1 cellular context compared by ENCODE assay signal in the genomic region with DNA sequence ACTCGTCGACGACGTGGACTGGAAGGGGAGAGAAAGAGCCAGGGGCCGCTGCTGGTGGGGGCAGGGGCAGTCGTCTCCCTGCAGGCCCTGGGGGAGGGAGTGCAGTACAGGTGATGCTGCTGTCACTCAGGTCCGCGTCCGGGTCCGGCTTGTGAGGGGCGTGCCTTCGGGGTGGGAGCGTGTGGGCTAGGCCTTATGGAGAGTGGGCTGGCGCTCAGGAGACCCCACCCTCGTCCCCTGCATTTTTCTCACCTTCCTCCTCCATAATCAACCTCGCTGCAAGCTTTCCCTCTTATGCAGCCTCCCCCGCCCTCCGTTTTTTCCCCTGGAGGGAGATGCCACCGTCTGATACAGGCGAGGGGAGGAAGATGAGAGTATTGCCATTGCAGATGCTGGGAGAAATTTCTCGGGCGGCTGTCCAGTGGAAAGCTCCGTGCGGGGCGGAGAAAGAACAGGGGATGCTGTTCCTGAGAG.
TF ChIP-seq lines count a peak whose summit lies in the region.

No MANE protein-coding gene starts in this region.

TF ChIP-seq in HepG2, 621 proteins besides CTCF, POLR2A, EP300 and RAD21 (continued from another document and continues in another):
- TF ChIP-seq RARA (CRISPR knock-in tag; IDR thresholded peaks at IDR 0.05) = no peak
- no peak for TF ChIP-seq SATB2 (CRISPR knock-in tag; IDR thresholded peaks at IDR 0.05)
- TF ChIP-seq, protein P1, sequence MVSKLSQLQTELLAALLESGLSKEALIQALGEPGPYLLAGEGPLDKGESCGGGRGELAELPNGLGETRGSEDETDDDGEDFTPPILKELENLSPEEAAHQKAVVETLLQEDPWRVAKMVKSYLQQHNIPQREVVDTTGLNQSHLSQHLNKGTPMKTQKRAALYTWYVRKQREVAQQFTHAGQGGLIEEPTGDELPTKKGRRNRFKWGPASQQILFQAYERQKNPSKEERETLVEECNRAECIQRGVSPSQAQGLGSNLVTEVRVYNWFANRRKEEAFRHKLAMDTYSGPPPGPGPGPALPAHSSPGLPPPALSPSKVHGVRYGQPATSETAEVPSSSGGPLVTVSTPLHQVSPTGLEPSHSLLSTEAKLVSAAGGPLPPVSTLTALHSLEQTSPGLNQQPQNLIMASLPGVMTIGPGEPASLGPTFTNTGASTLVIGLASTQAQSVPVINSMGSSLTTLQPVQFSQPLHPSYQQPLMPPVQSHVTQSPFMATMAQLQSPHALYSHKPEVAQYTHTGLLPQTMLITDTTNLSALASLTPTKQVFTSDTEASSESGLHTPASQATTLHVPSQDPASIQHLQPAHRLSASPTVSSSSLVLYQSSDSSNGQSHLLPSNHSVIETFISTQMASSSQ (IDR thresholded peaks at IDR 0.05; ENCODE audit: low read depth) = no peak
- TF ChIP-seq, protein P1 (CRISPR knock-in tag; IDR thresholded peaks at IDR 0.05; ENCODE audit: borderline replicate concordance) = no peak; the same call in 1 of the 2 replicates
- no peak for TF ChIP-seq KLF6 (CRISPR knock-in tag; IDR thresholded peaks at IDR 0.05)
- no peak for TF ChIP-seq DNMT1 (CRISPR knock-in tag; IDR thresholded peaks at IDR 0.05)
- TF ChIP-seq, protein P2, sequence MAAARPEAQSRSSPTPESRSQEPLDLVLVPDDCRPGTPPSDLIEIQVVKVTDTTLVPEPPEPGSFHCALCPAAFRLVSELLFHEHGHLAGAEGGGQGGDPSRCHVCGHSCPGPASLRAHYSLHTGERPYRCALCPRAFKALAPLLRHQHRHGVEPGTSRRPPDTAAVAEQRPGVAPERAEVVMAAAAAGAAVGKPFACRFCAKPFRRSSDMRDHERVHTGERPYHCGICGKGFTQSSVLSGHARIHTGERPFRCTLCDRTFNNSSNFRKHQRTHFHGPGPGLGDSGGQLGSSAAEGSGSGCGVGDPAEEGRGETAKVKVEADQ (CRISPR knock-in tag; IDR thresholded peaks at IDR 0.05; ENCODE audit: borderline replicate concordance) = no peak
- 0 out of 2 replicates have a peak, but pooled peaks have one; percentile 36 for TF ChIP-seq ZNF816 (CRISPR knock-in tag; IDR thresholded peaks at IDR 0.05; ENCODE audit: borderline replicate concordance)
- TF ChIP-seq, protein P3, sequence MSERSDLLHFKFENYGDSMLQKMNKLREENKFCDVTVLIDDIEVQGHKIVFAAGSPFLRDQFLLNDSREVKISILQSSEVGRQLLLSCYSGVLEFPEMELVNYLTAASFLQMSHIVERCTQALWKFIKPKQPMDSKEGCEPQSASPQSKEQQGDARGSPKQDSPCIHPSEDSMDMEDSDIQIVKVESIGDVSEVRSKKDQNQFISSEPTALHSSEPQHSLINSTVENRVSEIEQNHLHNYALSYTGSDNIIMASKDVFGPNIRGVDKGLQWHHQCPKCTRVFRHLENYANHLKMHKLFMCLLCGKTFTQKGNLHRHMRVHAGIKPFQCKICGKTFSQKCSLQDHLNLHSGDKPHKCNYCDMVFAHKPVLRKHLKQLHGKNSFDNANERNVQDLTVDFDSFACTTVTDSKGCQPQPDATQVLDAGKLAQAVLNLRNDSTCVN (CRISPR knock-in tag; IDR thresholded peaks at IDR 0.05; ENCODE audit: borderline replicate concordance) = no peak; the same call in 1 of the 2 replicates
- TF ChIP-seq ZNF564 (CRISPR knock-in tag; IDR thresholded peaks at IDR 0.05) = no peak; the same call in 1 of the 2 replicates
- no peak for TF ChIP-seq TP53 (CRISPR knock-in tag; conservative IDR thresholded peaks at IDR 0.05)
- no peak for TF ChIP-seq ZNF616 (CRISPR knock-in tag; IDR thresholded peaks at IDR 0.05; ENCODE audit: low read depth)
- TF ChIP-seq ZNF34 (CRISPR knock-in tag; IDR thresholded peaks at IDR 0.05; ENCODE audit: borderline replicate concordance) = no peak
- TF ChIP-seq, protein P4, sequence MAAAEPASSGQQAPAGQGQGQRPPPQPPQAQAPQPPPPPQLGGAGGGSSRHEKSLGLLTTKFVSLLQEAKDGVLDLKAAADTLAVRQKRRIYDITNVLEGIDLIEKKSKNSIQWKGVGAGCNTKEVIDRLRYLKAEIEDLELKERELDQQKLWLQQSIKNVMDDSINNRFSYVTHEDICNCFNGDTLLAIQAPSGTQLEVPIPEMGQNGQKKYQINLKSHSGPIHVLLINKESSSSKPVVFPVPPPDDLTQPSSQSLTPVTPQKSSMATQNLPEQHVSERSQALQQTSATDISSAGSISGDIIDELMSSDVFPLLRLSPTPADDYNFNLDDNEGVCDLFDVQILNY (CRISPR knock-in tag; conservative IDR thresholded peaks at IDR 0.05) = no peak
- TF ChIP-seq, protein P5, sequence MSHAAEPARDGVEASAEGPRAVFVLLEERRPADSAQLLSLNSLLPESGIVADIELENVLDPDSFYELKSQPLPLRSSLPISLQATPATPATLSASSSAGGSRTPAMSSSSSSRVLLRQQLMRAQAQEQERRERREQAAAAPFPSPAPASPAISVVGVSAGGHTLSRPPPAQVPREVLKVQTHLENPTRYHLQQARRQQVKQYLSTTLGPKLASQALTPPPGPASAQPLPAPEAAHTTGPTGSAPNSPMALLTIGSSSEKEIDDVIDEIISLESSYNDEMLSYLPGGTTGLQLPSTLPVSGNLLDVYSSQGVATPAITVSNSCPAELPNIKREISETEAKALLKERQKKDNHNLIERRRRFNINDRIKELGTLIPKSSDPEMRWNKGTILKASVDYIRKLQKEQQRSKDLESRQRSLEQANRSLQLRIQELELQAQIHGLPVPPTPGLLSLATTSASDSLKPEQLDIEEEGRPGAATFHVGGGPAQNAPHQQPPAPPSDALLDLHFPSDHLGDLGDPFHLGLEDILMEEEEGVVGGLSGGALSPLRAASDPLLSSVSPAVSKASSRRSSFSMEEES (CRISPR knock-in tag; IDR thresholded peaks at IDR 0.05) = no peak
- TF ChIP-seq ZFP1 (CRISPR knock-in tag; IDR thresholded peaks at IDR 0.05) = no peak
- TF ChIP-seq HOXA9 (CRISPR knock-in tag; IDR thresholded peaks at IDR 0.05; ENCODE audit: borderline replicate concordance) = no peak
- no peak for TF ChIP-seq EHMT2 (IDR thresholded peaks at IDR 0.05; ENCODE audit: borderline replicate concordance, low read depth, low read length)
- TF ChIP-seq ZNF136 (CRISPR knock-in tag; IDR thresholded peaks at IDR 0.05; ENCODE audit: low read depth) = no peak; the same call in 1 of the 2 replicates
- no peak for TF ChIP-seq YY1 (IDR thresholded peaks at IDR 0.05; ENCODE audit: insufficient read depth, insufficient replicate concordance, low read depth, low read length)
- no peak for TF ChIP-seq ZNF552 (CRISPR knock-in tag; IDR thresholded peaks at IDR 0.05; ENCODE audit: borderline replicate concordance)
- TF ChIP-seq LCORL (IDR thresholded peaks at IDR 0.05) = no peak
- peak; percentile 45; the same call in 1 of the 2 replicates for TF ChIP-seq LCORL (CRISPR knock-in tag; IDR thresholded peaks at IDR 0.05)
- no peak for TF ChIP-seq ZNF724P (CRISPR knock-in tag; IDR thresholded peaks at IDR 0.05; ENCODE audit: borderline replicate concordance)
- TF ChIP-seq ZNF124 (CRISPR knock-in tag; IDR thresholded peaks at IDR 0.05) = no peak
- TF ChIP-seq MIXL1 (CRISPR knock-in tag; IDR thresholded peaks at IDR 0.05) = no peak
- TF ChIP-seq, protein P6, sequence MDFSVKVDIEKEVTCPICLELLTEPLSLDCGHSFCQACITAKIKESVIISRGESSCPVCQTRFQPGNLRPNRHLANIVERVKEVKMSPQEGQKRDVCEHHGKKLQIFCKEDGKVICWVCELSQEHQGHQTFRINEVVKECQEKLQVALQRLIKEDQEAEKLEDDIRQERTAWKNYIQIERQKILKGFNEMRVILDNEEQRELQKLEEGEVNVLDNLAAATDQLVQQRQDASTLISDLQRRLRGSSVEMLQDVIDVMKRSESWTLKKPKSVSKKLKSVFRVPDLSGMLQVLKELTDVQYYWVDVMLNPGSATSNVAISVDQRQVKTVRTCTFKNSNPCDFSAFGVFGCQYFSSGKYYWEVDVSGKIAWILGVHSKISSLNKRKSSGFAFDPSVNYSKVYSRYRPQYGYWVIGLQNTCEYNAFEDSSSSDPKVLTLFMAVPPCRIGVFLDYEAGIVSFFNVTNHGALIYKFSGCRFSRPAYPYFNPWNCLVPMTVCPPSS (IDR thresholded peaks at IDR 0.05) = no peak
- TF ChIP-seq HHEX (CRISPR knock-in tag; IDR thresholded peaks at IDR 0.05) = no peak
- no peak for TF ChIP-seq ZNF260 (CRISPR knock-in tag; IDR thresholded peaks at IDR 0.05; ENCODE audit: borderline replicate concordance, low read depth)
- peak; percentile 87; the same call in 1 of the 2 replicates for TF ChIP-seq ZNF292 (CRISPR knock-in tag; IDR thresholded peaks at IDR 0.05; ENCODE audit: borderline replicate concordance, low read depth)
- no peak for TF ChIP-seq BORCS8-MEF2B (CRISPR knock-in tag; IDR thresholded peaks at IDR 0.05)
- TF ChIP-seq ZMYM4 (CRISPR knock-in tag; IDR thresholded peaks at IDR 0.05) = peak; percentile 49
- TF ChIP-seq ARNTL (CRISPR knock-in tag; IDR thresholded peaks at IDR 0.05) = no peak
- TF ChIP-seq GPN1 (CRISPR knock-in tag; IDR thresholded peaks at IDR 0.05; ENCODE audit: borderline replicate concordance) = no peak
- TF ChIP-seq, protein P7, sequence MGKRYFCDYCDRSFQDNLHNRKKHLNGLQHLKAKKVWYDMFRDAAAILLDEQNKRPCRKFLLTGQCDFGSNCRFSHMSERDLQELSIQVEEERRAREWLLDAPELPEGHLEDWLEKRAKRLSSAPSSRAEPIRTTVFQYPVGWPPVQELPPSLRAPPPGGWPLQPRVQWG (CRISPR knock-in tag; IDR thresholded peaks at IDR 0.05; ENCODE audit: borderline replicate concordance, low read depth) = no peak
- TF ChIP-seq NBN (conservative IDR thresholded peaks at IDR 0.05) = no peak
- no peak; the same call in 1 of the 2 replicates for TF ChIP-seq SRF (IDR thresholded peaks at IDR 0.05; ENCODE audit: low read depth, low read length)
- no peak for TF ChIP-seq RFX5 (IDR thresholded peaks at IDR 0.05; ENCODE audit: low read depth, low read length)
- TF ChIP-seq ZSCAN20 (CRISPR knock-in tag; IDR thresholded peaks at IDR 0.05; ENCODE audit: borderline replicate concordance) = no peak
- no peak for TF ChIP-seq SOX5 (CRISPR knock-in tag; IDR thresholded peaks at IDR 0.05; ENCODE audit: borderline replicate concordance)
- no peak for TF ChIP-seq DNMT3B (CRISPR knock-in tag; conservative IDR thresholded peaks at IDR 0.05)
- TF ChIP-seq SSRP1 (CRISPR knock-in tag; IDR thresholded peaks at IDR 0.05) = no peak
- TF ChIP-seq SMAD1 (CRISPR knock-in tag; IDR thresholded peaks at IDR 0.05; ENCODE audit: borderline replicate concordance, low read depth) = no peak
- peak; percentile 13; the same call in 1 of the 2 replicates for TF ChIP-seq KAT7 (CRISPR knock-in tag; IDR thresholded peaks at IDR 0.05; ENCODE audit: borderline replicate concordance)
- TF ChIP-seq JDP2 (CRISPR knock-in tag; IDR thresholded peaks at IDR 0.05; ENCODE audit: borderline replicate concordance) = no peak
- TF ChIP-seq, protein P8, sequence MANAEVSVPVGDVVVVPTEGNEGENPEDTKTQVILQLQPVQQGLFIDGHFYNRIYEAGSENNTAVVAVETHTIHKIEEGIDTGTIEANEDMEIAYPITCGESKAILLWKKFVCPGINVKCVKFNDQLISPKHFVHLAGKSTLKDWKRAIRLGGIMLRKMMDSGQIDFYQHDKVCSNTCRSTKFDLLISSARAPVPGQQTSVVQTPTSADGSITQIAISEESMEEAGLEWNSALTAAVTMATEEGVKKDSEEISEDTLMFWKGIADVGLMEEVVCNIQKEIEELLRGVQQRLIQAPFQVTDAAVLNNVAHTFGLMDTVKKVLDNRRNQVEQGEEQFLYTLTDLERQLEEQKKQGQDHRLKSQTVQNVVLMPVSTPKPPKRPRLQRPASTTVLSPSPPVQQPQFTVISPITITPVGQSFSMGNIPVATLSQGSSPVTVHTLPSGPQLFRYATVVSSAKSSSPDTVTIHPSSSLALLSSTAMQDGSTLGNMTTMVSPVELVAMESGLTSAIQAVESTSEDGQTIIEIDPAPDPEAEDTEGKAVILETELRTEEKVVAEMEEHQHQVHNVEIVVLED (CRISPR knock-in tag; IDR thresholded peaks at IDR 0.05; ENCODE audit: borderline replicate concordance) = no peak
- no peak for TF ChIP-seq ZNF546 (CRISPR knock-in tag; conservative IDR thresholded peaks at IDR 0.05)
- no peak for TF ChIP-seq GATA4 (IDR thresholded peaks at IDR 0.05; ENCODE audit: borderline replicate concordance, low read depth)
- no peak for TF ChIP-seq ZMYM2 (CRISPR knock-in tag; IDR thresholded peaks at IDR 0.05)
- no peak for TF ChIP-seq ZNF33A (CRISPR knock-in tag; IDR thresholded peaks at IDR 0.05; ENCODE audit: borderline replicate concordance)
- TF ChIP-seq GABPB1 (CRISPR knock-in tag; IDR thresholded peaks at IDR 0.05) = no peak
- no peak for TF ChIP-seq ZNF235 (CRISPR knock-in tag; IDR thresholded peaks at IDR 0.05; ENCODE audit: borderline replicate concordance)
- TF ChIP-seq CAMTA2 (CRISPR knock-in tag; IDR thresholded peaks at IDR 0.05; ENCODE audit: borderline replicate concordance) = no peak
- no peak for TF ChIP-seq TCF7L2 (IDR thresholded peaks at IDR 0.05; ENCODE audit: low read depth, low read length)
- TF ChIP-seq ZNF143 (CRISPR knock-in tag; IDR thresholded peaks at IDR 0.05) = no peak
- TF ChIP-seq ZNF607 (CRISPR knock-in tag; IDR thresholded peaks at IDR 0.05; ENCODE audit: borderline replicate concordance) = no peak; the same call in 1 of the 2 replicates
- TF ChIP-seq ZNF350 (CRISPR knock-in tag; IDR thresholded peaks at IDR 0.05; ENCODE audit: borderline replicate concordance, low read depth) = peak; percentile 22; the same call in 1 of the 2 replicates
